Comparison of ENCODE assay signal across 8 cellular contexts in the genomic region with DNA sequence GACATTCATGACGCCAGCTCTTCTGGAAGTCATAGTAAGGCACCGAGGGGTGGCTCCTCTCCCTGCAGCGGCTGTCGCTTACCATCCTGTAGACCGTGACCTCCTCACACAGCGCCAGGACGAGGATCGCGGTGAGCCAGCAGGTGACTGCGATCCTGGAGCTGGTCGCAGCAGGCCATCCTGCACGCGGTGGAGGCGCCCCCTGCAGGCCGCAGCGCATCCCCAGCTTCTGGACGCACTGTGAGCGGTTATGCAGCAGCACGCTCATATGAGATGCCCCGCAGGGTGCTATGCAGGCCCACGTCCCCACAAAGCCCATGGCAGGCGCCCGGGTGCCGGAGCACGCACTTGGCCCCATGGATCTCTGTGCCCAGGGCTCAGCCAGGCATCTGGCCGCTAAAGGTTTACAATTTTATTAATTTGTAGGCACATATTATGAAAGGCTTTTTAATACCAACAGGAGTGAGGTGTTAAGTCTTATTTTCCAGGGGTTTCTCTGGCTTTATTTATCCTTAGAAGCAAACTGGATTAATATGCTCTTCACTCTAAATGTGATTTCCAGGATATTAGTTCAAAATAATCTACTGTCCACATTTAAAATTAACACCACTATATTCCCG. TPM values are rescaled to one million over a fixed set of nuclear protein-coding genes. Genes with fewer than 3 reads are reported as not detected.
DNase-seq lines count a peak whose midpoint lies in the region; ATAC-seq and TF ChIP-seq lines count a peak whose summit lies in the region.

No MANE protein-coding gene starts in this region.

- H3F3A ChIP-seq in neural progenitor cell (ENCODE audit: low read depth) = no peaks in the 10 kb centered on the region

- H3K4me1 Mint-ChIP-seq in neural progenitor cell = no peaks in the 10 kb centered on the region

- H3K4me3 ChIP-seq in HCT116 (replicated peaks in 1 of 2; ENCODE audit: low read depth in 1 of 2, low read length in 2 of 2) (no peak overlapping the region), epithelial cell of proximal tubule (ENCODE audit: low read depth, low read length) (no peak overlapping the region), neural progenitor cell (no peak overlapping the region)

- H3K36me3 ChIP-seq in HCT116 (ENCODE audit: control insufficient read depth in 1 of 2, insufficient read depth in 2 of 2, low read length in 2 of 2) (no peaks in the 10 kb centered on the region; a peak in 1 of 4 replicates), neural progenitor cell (no peaks in the 10 kb centered on the region)

- TF ChIP-seq CTCF in HCT116 (IDR thresholded peaks at IDR 0.05 in 2 of 3, conservative IDR thresholded peaks at IDR 0.05 in 1 of 3; ENCODE audit: borderline replicate concordance in 1 of 3, insufficient read depth in 1 of 3, low read depth in 2 of 3, low read length in 2 of 3) = peak; percentile 41 to 97 (median 97); a peak in 5 of 6 replicates
- TF ChIP-seq CTCF in epithelial cell of proximal tubule (conservative IDR thresholded peaks at IDR 0.05; ENCODE audit: low read depth, low read length) = peak; percentile 69
- TF ChIP-seq CTCF in neural progenitor cell (IDR thresholded peaks at IDR 0.05) = peak; percentile 85

- no peaks in the 10 kb centered on the region for H3K9me3 ChIP-seq in HCT116 (ENCODE audit: control insufficient read depth in 1 of 2, insufficient read depth in 1 of 2, low read depth in 1 of 2, low read length in 2 of 2)
- H3K9me3 ChIP-seq in neural progenitor cell (ENCODE audit: low read depth) = no peaks in the 10 kb centered on the region

- H3K4me1 ChIP-seq in HCT116 (ENCODE audit: control insufficient read depth in 1 of 2, insufficient read depth in 2 of 2, low read length in 2 of 2) (peaks cover 26 to 39% of the 10 kb centered on the region in 2 experiments), neural progenitor cell (no peaks in the 10 kb centered on the region)

- H3K27ac ChIP-seq in HCT116 (ENCODE audit: low read depth, low read length) (peak overlapping the region; percentile 15; the same call in 1 of the 2 replicates), neural progenitor cell (no peak overlapping the region)

- H3K4me3 Mint-ChIP-seq in neural progenitor cell = no peak overlapping the region

- RAD21 ChIA-PET in HCT116 (lab: Charles Lee; ENCODE audit: low non-redundant PET in 1 of 2, low total read pairs in 2 of 2, uncharacterized antibody in 2 of 2, unreplicated experiment in 2 of 2) = interaction anchor here (0.6 kb wide), 2 partner anchors 43 to 217 kb away, joined by 3 to 4 read pairs; no protein-coding TSS in a partner anchor

- H3K9ac ChIP-seq in HCT116 (ENCODE audit: low read length) = no peak overlapping the region
- H3K9ac ChIP-seq in neural progenitor cell = no peak overlapping the region

- H3K79me2 ChIP-seq in HCT116 (ENCODE audit: insufficient read depth, low read length) (peaks cover 4% of the 10 kb centered on the region; the same call in 1 of the 2 replicates), neural progenitor cell (ENCODE audit: low read depth) (no peaks in the 10 kb centered on the region)

- H2AFZ ChIP-seq in HCT116 (ENCODE audit: low read depth, low read length, poor library complexity, severe bottlenecking) (no peak overlapping the region), neural progenitor cell (replicated peaks) (no peak overlapping the region)

- TF ChIP-seq RAD21 in HCT116 (IDR thresholded peaks at IDR 0.05; ENCODE audit: low read depth) = peak; percentile 73

- H3K27me3 Mint-ChIP-seq in neural progenitor cell (ENCODE audit: insufficient read depth, low read depth) = peaks cover 2% of the 10 kb centered on the region

- POLR2A ChIA-PET in HCT116 (lab: Charles Lee) = interaction anchor here (0.6 kb wide), 1 partner anchor 28 kb away, joined by 3 read pairs; no protein-coding TSS in a partner anchor

- H4K20me1 ChIP-seq in HCT116 (ENCODE audit: insufficient read depth) = no peaks in the 10 kb centered on the region
- peaks cover 4% of the 10 kb centered on the region for H4K20me1 ChIP-seq in neural progenitor cell (ENCODE audit: low read depth)

- CTCF ChIA-PET in HCT116 (lab: Charles Lee) = interaction anchor here (0.6 to 1.7 kb wide), 13 partner anchors 9 to 230 kb away, joined by 3 to 10 read pairs (median 3); no protein-coding TSS in a partner anchor

- no peaks in the 10 kb centered on the region for H3K9me2 ChIP-seq in HCT116 (ENCODE audit: insufficient read depth)

- peak; percentile 94 for ATAC-seq in HCT116
- no peak for ATAC-seq in GM21367 (IDR thresholded peaks at IDR 0.05; ENCODE audit: unreplicated experiment)
- no peak for ATAC-seq in HG02571 (IDR thresholded peaks at IDR 0.05; ENCODE audit: unreplicated experiment)

- no peak overlapping the region for H3K27ac Mint-ChIP-seq in neural progenitor cell

- intact Hi-C loops in HCT116 (cut with micrococcal nuclease) = no loop called here

- no TSS peak for BruUV-seq in HCT116 (replicated peaks; lab: Mats Ljungman, UMichigan)

- peak overlapping the region; percentile 36; the same call in 1 of the 2 replicates for H3K4me2 ChIP-seq in HCT116 (ENCODE audit: low read length)
- H3K4me2 ChIP-seq in neural progenitor cell = no peak overlapping the region

- H3K9me3 Mint-ChIP-seq in neural progenitor cell = no peaks in the 10 kb centered on the region

- DNase-seq in HCT116 (ENCODE audit: low read depth, low spot score) = peak; percentile 65
- peak; percentile 2 to 14 for DNase-seq in activated CD4-positive, alpha-beta T cell treated with anti-CD3 and anti-CD28 coated beads, Interleukin-2, amount 50 U/mL, for 4 hours
- no peak for DNase-seq in epithelial cell of proximal tubule (ENCODE audit: low read depth)
- peak; percentile 76 for DNase-seq in neural progenitor cell (ENCODE audit: low spot score)
- DNase-seq in Kasumi-1 (lab: John Stamatoyannopoulos, UW) = no peak
- DNase-seq in NOMO-1 (lab: John Stamatoyannopoulos, UW; ENCODE audit: unreplicated experiment in 2 of 2) = no peak

- H3K27me3 ChIP-seq in HCT116 (ENCODE audit: insufficient read depth, low read length) (no peaks in the 10 kb centered on the region), neural progenitor cell (no peaks in the 10 kb centered on the region)

- TF ChIP-seq POLR2A in HCT116 (IDR thresholded peaks at IDR 0.05; ENCODE audit: borderline replicate concordance, extremely low read depth, insufficient read depth, insufficient read length) = no peak

- peaks cover 24% of the 10 kb centered on the region for H3K36me3 Mint-ChIP-seq in neural progenitor cell

TF ChIP-seq in HCT116, 20 proteins besides CTCF, POLR2A, EP300 and RAD21:
- TF ChIP-seq SRF (IDR thresholded peaks at IDR 0.05; ENCODE audit: low read depth) (no peak), SP1 (IDR thresholded peaks at IDR 0.05; ENCODE audit: low read depth) (no peak), TCF7L2 (IDR thresholded peaks at IDR 0.05; ENCODE audit: borderline replicate concordance, extremely low read depth, insufficient read depth, insufficient read length) (no peak), ELF1 (IDR thresholded peaks at IDR 0.05; ENCODE audit: borderline replicate concordance, low read depth) (no peak), CBX3 (IDR thresholded peaks at IDR 0.05; ENCODE audit: low read depth) (peak; percentile 42; the same call in 1 of the 2 replicates)
- TF ChIP-seq, protein P1, sequence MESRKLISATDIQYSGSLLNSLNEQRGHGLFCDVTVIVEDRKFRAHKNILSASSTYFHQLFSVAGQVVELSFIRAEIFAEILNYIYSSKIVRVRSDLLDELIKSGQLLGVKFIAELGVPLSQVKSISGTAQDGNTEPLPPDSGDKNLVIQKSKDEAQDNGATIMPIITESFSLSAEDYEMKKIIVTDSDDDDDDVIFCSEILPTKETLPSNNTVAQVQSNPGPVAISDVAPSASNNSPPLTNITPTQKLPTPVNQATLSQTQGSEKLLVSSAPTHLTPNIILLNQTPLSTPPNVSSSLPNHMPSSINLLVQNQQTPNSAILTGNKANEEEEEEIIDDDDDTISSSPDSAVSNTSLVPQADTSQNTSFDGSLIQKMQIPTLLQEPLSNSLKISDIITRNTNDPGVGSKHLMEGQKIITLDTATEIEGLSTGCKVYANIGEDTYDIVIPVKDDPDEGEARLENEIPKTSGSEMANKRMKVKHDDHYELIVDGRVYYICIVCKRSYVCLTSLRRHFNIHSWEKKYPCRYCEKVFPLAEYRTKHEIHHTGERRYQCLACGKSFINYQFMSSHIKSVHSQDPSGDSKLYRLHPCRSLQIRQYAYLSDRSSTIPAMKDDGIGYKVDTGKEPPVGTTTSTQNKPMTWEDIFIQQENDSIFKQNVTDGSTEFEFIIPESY (IDR thresholded peaks at IDR 0.05; ENCODE audit: extremely low read depth, insufficient replicate concordance, low read length) = no peak
- TF ChIP-seq, protein P2, sequence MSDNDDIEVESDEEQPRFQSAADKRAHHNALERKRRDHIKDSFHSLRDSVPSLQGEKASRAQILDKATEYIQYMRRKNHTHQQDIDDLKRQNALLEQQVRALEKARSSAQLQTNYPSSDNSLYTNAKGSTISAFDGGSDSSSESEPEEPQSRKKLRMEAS (IDR thresholded peaks at IDR 0.05) = peak; percentile 61; the same call in 1 of the 2 replicates

RNA-seq across cellular contexts. Expression of a gene that starts 35.6 kb away (rescaled TPM):
- total RNA-seq in HCT116 (2021; ENCODE audit: unreplicated experiment) (57.7 TPM), epithelial cell of proximal tubule (47.2 and 89.6 TPM in 2 replicates), neural progenitor cell (ENCODE audit: low replicate concordance) (77.0 and 87.0 TPM in 2 replicates)
- polyA plus RNA-seq in HCT116 (2012) = 24.7 and 36.1 TPM in 2 replicates

RNA-seq across cellular contexts. Expression of a gene that starts 45.1 kb away (rescaled TPM):
- total RNA-seq in HCT116 (2021; ENCODE audit: unreplicated experiment) (9.6 TPM), epithelial cell of proximal tubule (4.1 and 8.0 TPM in 2 replicates), neural progenitor cell (ENCODE audit: low replicate concordance) (17.7 and 22.1 TPM in 2 replicates)
- 2.6 and 4.9 TPM in 2 replicates for polyA plus RNA-seq in HCT116 (2012)

Comparison
In these comparisons a context has a peak if more than half of its experiments do, and no peak if none do; other contexts are left out.
1. DNase-seq: peak in HCT116 (single experiment), activated CD4-positive, alpha-beta T cell treated with anti-CD3 and anti-CD28 coated beads, Interleukin-2, amount 50 U/mL, for 4 hours (2 of 2) and neural progenitor cell (single experiment); none in epithelial cell of proximal tubule (single experiment), Kasumi-1 (0 of 2) and NOMO-1 (0 of 2).
2. Peak in every context shown above with its lines, with median percentiles within 50 percentile points of each other: CTCF ChIP-seq.